Comparison of ENCODE assay signal across 40 cellular contexts in genomic region chr22:34931026-34931425, GRCh38.
"Had no signal": no experiment of that assay in that cellular context is flagged by ENCODE, and none has a peak within 500 bp of the region (broad histone marks: within the 10 kb centered on the region; RNA-seq: fewer than 3 reads in every experiment).

No MANE protein-coding gene starts in this region.

- H3K27me3 Mint-ChIP-seq: activated B cell treated with CpG ODN at 0.5 μM for 24 hours; activated CD4-positive, alpha-beta T cell treated with anti-CD3 and anti-CD28 coated beads, Interleukin-2, amount 10 ng/mL, durations not matched to agents 24 days and 14 days had no signal

- H3K36me3 Mint-ChIP-seq: activated CD4-positive, alpha-beta memory T cell treated with anti-CD3 and anti-CD28 coated beads for 36 hours; activated naive CD4-positive, alpha-beta T cell treated with anti-CD3 and anti-CD28 coated beads, Interleukin-2, amount 50 U/mL, for 72 hours had no signal

- DNase-seq: activated B cell treated with CpG ODN at 0.5 μM for 24 hours; activated CD4-positive, alpha-beta memory T cell treated with anti-CD3 and anti-CD28 coated beads for 36 hours; activated CD4-positive, alpha-beta T cell treated with anti-CD3 and anti-CD28 coated beads for 4 hours; activated CD4-positive, alpha-beta T cell treated with anti-CD3 and anti-CD28 coated beads, Interleukin-2, amount 10 ng/mL, durations not matched to agents 24 days and 14 days; activated CD4-positive, alpha-beta T cell treated with anti-CD3 and anti-CD28 coated beads, Interleukin-2, amount 50 U/mL, for 1 hour; activated CD4-positive, alpha-beta T cell treated with anti-CD3 and anti-CD28 coated beads, Interleukin-2, amount 50 U/mL, for 4 hours; activated CD4-positive, CD25-positive, alpha-beta regulatory T cell treated with anti-CD3 and anti-CD28 coated beads, Interleukin-2, amount 50 U/mL, for 72 hours; activated CD8-positive, alpha-beta memory T cell treated with anti-CD3 and anti-CD28 coated beads, Interleukin-2, amount 50 U/mL, for 4 hours; activated CD8-positive, alpha-beta T cell treated with anti-CD3 and anti-CD28 coated beads for 36 hours; activated effector memory CD4-positive, alpha-beta T cell treated with anti-CD3 and anti-CD28 coated beads, Interleukin-2, amount 50 U/mL, for 16 hours; activated gamma-delta T cell treated with Interleukin-2 at 50 U/mL for 16 hours; activated naive CD4-positive, alpha-beta T cell; activated naive CD4-positive, alpha-beta T cell treated with anti-CD3 and anti-CD28 coated beads for 36 hours; activated naive CD4-positive, alpha-beta T cell treated with anti-CD3 and anti-CD28 coated beads, Interleukin-2, amount 50 U/mL, for 16 hours; activated naive CD8-positive, alpha-beta T cell treated with anti-CD3 and anti-CD28 coated beads for 36 hours; activated T-cell treated with anti-CD3 and anti-CD28 coated beads for 4 hours; activated T-cell treated with anti-CD3 and anti-CD28 coated beads, Interleukin-2, amount 50 U/mL, for 1 hour; activated T-cell treated with anti-CD3 and anti-CD28 coated beads, Interleukin-2, amount 50 U/mL, for 4 hours; activated T-cell treated with anti-CD3 and anti-CD28 coated beads, Interleukin-2, amount 50 U/mL, for 72 hours; adrenal gland; amniotic stem cell; aorta; body of pancreas; brain microvascular endothelial cell; caudate nucleus; cerebellar nuclear complex; T-helper 1 cell; T-helper 2 cell; T-helper 9 cell had no signal

- FAIRE-seq: astrocyte, TTC549 had no signal

- H3K9me3 ChIP-seq: adrenal gland, body of pancreas, breast epithelium had no signal

- H3K4me1 ChIP-seq: adrenal gland, body of pancreas, breast epithelium had no signal

- H3K27ac ChIP-seq: adrenal gland, body of pancreas, brain microvascular endothelial cell, breast epithelium, cardiac muscle cell, VCaP had no signal

- H3K36me3 ChIP-seq: adrenal gland, brain microvascular endothelial cell, breast epithelium, cardiac muscle cell had no signal

- H3K4me3 ChIP-seq: adrenal gland, body of pancreas, breast epithelium, cardiac muscle cell had no signal

- H3K27ac Mint-ChIP-seq: activated B cell treated with CpG ODN at 0.5 μM for 24 hours; activated CD4-positive, alpha-beta memory T cell treated with anti-CD3 and anti-CD28 coated beads for 36 hours; activated CD4-positive, alpha-beta T cell treated with anti-CD3 and anti-CD28 coated beads, Interleukin-2, amount 10 ng/mL, durations not matched to agents 24 days and 14 days; activated CD8-positive, alpha-beta T cell treated with anti-CD3 and anti-CD28 coated beads for 36 hours; activated naive CD4-positive, alpha-beta T cell treated with anti-CD3 and anti-CD28 coated beads for 36 hours; activated naive CD8-positive, alpha-beta T cell treated with anti-CD3 and anti-CD28 coated beads for 36 hours; activated T-cell treated with anti-CD3 and anti-CD28 coated beads, Interleukin-2, amount 50 U/mL, for 72 hours; activated T-helper 1 cell treated with anti-CD3 and anti-CD28 coated beads, Interleukin-12 subunit alpha, Interleukin-12 subunit beta, Interleukin-2, Interleukin-4 antibody, amounts not matched to agents 30 ng/mL and 10 ng/mL and 1 ng/mL, durations not matched to agents 14 hours and 24 hours and 36 hours; activated T-helper 17 cell treated with anti-CD3 and anti-CD28 coated beads, Interleukin-2, amount 50 U/mL, for 72 hours; T-helper 1 cell treated with Interleukin-12 subunit alpha and Interleukin-12 subunit beta and Interleukin-4 antibody, amounts not matched to agents 30 μg/mL and 1 μg/mL, for 36 hours; T-helper 2 cell treated with Interferon-gamma antibody and Interleukin-4, amounts not matched to agents 5 μg/mL and 100 μg/mL, for 36 hours had no signal

- H3K27me3 ChIP-seq: adrenal gland, body of pancreas, brain microvascular endothelial cell, cardiac muscle cell had no signal

- H3K9me3 Mint-ChIP-seq: activated B cell treated with CpG ODN at 0.5 μM for 24 hours; activated CD8-positive, alpha-beta T cell treated with anti-CD3 and anti-CD28 coated beads for 36 hours; activated naive CD8-positive, alpha-beta T cell treated with anti-CD3 and anti-CD28 coated beads for 36 hours; activated T-cell treated with anti-CD3 and anti-CD28 coated beads, Interleukin-2, amount 50 U/mL, for 72 hours; activated T-helper 17 cell treated with anti-CD3 and anti-CD28 coated beads, Interleukin-2, amount 50 U/mL, for 72 hours; T-helper 1 cell treated with Interleukin-12 subunit alpha and Interleukin-12 subunit beta and Interleukin-4 antibody, amounts not matched to agents 30 μg/mL and 1 μg/mL, for 36 hours had no signal

- H3K4me1 Mint-ChIP-seq: activated B cell treated with CpG ODN at 0.5 μM for 24 hours; activated CD4-positive, alpha-beta T cell treated with anti-CD3 and anti-CD28 coated beads, Interleukin-2, amount 10 ng/mL, durations not matched to agents 24 days and 14 days; activated naive CD8-positive, alpha-beta T cell treated with anti-CD3 and anti-CD28 coated beads for 36 hours; activated T-helper 17 cell treated with anti-CD3 and anti-CD28 coated beads, Interleukin-2, amount 50 U/mL, for 72 hours; central memory CD8-positive, alpha-beta T cell had no signal

- H3K4me3 Mint-ChIP-seq: activated B cell treated with CpG ODN at 0.5 μM for 24 hours; activated CD4-positive, alpha-beta memory T cell treated with anti-CD3 and anti-CD28 coated beads for 36 hours; activated CD4-positive, alpha-beta T cell treated with anti-CD3 and anti-CD28 coated beads, Interleukin-2, amount 10 ng/mL, durations not matched to agents 24 days and 14 days; activated CD8-positive, alpha-beta T cell treated with anti-CD3 and anti-CD28 coated beads for 36 hours; activated naive CD4-positive, alpha-beta T cell treated with anti-CD3 and anti-CD28 coated beads for 36 hours; activated naive CD8-positive, alpha-beta T cell treated with anti-CD3 and anti-CD28 coated beads for 36 hours; activated T-cell treated with anti-CD3 and anti-CD28 coated beads, Interleukin-2, amount 50 U/mL, for 4 hours; activated T-cell treated with anti-CD3 and anti-CD28 coated beads, Interleukin-2, amount 50 U/mL, for 72 hours; activated T-helper 1 cell treated with anti-CD3 and anti-CD28 coated beads, Interleukin-12 subunit alpha, Interleukin-12 subunit beta, Interleukin-2, Interleukin-4 antibody, amounts not matched to agents 30 ng/mL and 10 ng/mL and 1 ng/mL, durations not matched to agents 14 hours and 24 hours and 36 hours; activated T-helper 17 cell treated with anti-CD3 and anti-CD28 coated beads, Interleukin-2, amount 50 U/mL, for 72 hours; central memory CD8-positive, alpha-beta T cell; T-helper 1 cell treated with Interleukin-12 subunit alpha and Interleukin-12 subunit beta and Interleukin-4 antibody, amounts not matched to agents 30 μg/mL and 1 μg/mL, for 36 hours; T-helper 2 cell treated with Interferon-gamma antibody and Interleukin-4, amounts not matched to agents 5 μg/mL and 100 μg/mL, for 36 hours had no signal

- ATAC-seq: activated CD8-positive, alpha-beta T cell treated with anti-CD3 and anti-CD28 coated beads for 36 hours; activated naive CD4-positive, alpha-beta T cell treated with anti-CD3 and anti-CD28 coated beads, Interleukin-2, amount 50 U/mL, for 72 hours; activated T-cell treated with anti-CD3 and anti-CD28 coated beads, Interleukin-2, amount 50 U/mL, for 4 hours; activated T-cell treated with anti-CD3 and anti-CD28 coated beads, Interleukin-2, amount 50 U/mL, for 72 hours; activated T-helper 17 cell treated with anti-CD3 and anti-CD28 coated beads, Interleukin-2, amount 50 U/mL, for 72 hours; body of pancreas had no signal
